1 cellular context compared by ENCODE assay signal in the genomic region with DNA sequence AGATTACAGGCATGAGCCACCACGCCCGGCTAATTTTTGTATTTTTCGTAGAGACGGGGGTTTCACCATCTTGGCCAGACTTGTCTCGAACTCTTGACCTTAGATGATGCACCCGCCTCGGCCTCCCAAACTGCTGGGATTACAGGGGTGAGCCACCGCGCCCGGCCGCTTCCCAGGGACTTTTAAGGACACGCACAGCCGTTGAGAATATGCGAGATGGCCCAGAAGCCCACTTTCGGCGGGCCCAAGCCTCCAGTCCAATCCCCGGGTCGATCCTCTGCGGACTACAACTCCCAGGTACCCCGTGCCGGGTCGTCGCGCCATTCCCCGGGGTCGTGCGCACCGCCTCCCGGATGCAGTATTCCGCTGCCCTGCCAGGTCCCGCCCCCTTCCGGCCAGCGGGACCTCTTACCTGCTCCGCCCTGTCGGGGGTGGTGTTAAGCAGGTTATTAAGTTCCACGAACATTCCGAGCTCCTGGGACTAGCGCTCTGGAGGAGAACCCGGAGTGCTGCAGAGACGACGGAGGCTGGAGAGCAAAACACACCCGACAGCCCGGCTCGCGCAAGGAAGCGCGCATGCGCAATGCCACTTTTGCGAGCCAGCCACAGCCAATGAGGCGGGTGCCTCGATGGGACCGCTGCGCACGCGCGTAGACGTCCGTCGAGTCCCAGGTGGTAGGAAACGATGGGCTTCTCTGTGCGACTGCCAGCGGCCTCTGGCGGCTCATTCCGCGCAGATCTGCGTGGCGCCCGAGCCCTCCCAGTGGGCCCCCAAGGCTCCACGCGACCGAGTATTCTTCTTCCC.
TF ChIP-seq lines count a peak whose summit lies in the region.

A gene with protein sequence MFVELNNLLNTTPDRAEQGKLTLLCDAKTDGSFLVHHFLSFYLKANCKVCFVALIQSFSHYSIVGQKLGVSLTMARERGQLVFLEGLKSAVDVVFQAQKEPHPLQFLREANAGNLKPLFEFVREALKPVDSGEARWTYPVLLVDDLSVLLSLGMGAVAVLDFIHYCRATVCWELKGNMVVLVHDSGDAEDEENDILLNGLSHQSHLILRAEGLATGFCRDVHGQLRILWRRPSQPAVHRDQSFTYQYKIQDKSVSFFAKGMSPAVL (minus strand): TSS at position 588 of the 805 bp plus-strand sequence. CDS start 122 bp downstream, at position 466.

TF ChIP-seq in HepG2, 621 proteins besides CTCF, POLR2A, EP300 and RAD21 (continued from another document):
- TF ChIP-seq MIXL1 (CRISPR knock-in tag; IDR thresholded peaks at IDR 0.05): peak; percentile 56
- no peak for TF ChIP-seq TRAFD1 (CRISPR knock-in tag; IDR thresholded peaks at IDR 0.05; ENCODE audit: borderline replicate concordance)
- no peak for TF ChIP-seq HNRNPH1 (optimal IDR thresholded peaks at IDR 0.05; ENCODE audit: low read depth, low read length)
- no peak for TF ChIP-seq ZSCAN12 (CRISPR knock-in tag; IDR thresholded peaks at IDR 0.05)
- no peak for TF ChIP-seq ZNF296 (CRISPR knock-in tag; conservative IDR thresholded peaks at IDR 0.05)
- TF ChIP-seq, protein P1, sequence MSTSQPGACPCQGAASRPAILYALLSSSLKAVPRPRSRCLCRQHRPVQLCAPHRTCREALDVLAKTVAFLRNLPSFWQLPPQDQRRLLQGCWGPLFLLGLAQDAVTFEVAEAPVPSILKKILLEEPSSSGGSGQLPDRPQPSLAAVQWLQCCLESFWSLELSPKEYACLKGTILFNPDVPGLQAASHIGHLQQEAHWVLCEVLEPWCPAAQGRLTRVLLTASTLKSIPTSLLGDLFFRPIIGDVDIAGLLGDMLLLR (CRISPR knock-in tag; IDR thresholded peaks at IDR 0.05): peak; percentile 77; the same call in 1 of the 2 replicates
- 0 out of 2 replicates have a peak, but pooled peaks have one; percentile 59 for TF ChIP-seq ATF1 (CRISPR knock-in tag; IDR thresholded peaks at IDR 0.05)
- no peak for TF ChIP-seq MAFF (IDR thresholded peaks at IDR 0.05; ENCODE audit: low read depth, low read length)
- TF ChIP-seq ZNF282 (IDR thresholded peaks at IDR 0.05; ENCODE audit: partially characterized antibody): no peak
- TF ChIP-seq PRDM4 (CRISPR knock-in tag; IDR thresholded peaks at IDR 0.05; ENCODE audit: borderline replicate concordance): peak; percentile 83; the same call in 1 of the 2 replicates
- peak; percentile 94 for TF ChIP-seq E2F1 (CRISPR knock-in tag; IDR thresholded peaks at IDR 0.05)
- TF ChIP-seq, protein P2, sequence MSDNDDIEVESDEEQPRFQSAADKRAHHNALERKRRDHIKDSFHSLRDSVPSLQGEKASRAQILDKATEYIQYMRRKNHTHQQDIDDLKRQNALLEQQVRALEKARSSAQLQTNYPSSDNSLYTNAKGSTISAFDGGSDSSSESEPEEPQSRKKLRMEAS (IDR thresholded peaks at IDR 0.05): peak; percentile 80
- no peak for TF ChIP-seq SKI (IDR thresholded peaks at IDR 0.05; ENCODE audit: partially characterized antibody)
- TF ChIP-seq UBTF (CRISPR knock-in tag; IDR thresholded peaks at IDR 0.05): no peak
- TF ChIP-seq MED8 (CRISPR knock-in tag; IDR thresholded peaks at IDR 0.05; ENCODE audit: insufficient replicate concordance): peak; percentile 54
- TF ChIP-seq POGZ (CRISPR knock-in tag; IDR thresholded peaks at IDR 0.05): peak; percentile 80
- TF ChIP-seq FOSL1 (CRISPR knock-in tag; IDR thresholded peaks at IDR 0.05; ENCODE audit: borderline replicate concordance): no peak
- TF ChIP-seq ASH2L (IDR thresholded peaks at IDR 0.05; ENCODE audit: insufficient read length, low read depth, low read length): peak; percentile 84
- no peak for TF ChIP-seq ZUFSP (CRISPR knock-in tag; IDR thresholded peaks at IDR 0.05; ENCODE audit: borderline replicate concordance)
- TF ChIP-seq ZNF558 (CRISPR knock-in tag; IDR thresholded peaks at IDR 0.05; ENCODE audit: borderline replicate concordance): peak; percentile 66; the same call in 1 of the 2 replicates
- TF ChIP-seq NPAS2 (CRISPR knock-in tag; IDR thresholded peaks at IDR 0.05; ENCODE audit: borderline replicate concordance): no peak
- no peak; the same call in 1 of the 2 replicates for TF ChIP-seq ZNF160 (CRISPR knock-in tag; IDR thresholded peaks at IDR 0.05)
